In the genomic region with DNA sequence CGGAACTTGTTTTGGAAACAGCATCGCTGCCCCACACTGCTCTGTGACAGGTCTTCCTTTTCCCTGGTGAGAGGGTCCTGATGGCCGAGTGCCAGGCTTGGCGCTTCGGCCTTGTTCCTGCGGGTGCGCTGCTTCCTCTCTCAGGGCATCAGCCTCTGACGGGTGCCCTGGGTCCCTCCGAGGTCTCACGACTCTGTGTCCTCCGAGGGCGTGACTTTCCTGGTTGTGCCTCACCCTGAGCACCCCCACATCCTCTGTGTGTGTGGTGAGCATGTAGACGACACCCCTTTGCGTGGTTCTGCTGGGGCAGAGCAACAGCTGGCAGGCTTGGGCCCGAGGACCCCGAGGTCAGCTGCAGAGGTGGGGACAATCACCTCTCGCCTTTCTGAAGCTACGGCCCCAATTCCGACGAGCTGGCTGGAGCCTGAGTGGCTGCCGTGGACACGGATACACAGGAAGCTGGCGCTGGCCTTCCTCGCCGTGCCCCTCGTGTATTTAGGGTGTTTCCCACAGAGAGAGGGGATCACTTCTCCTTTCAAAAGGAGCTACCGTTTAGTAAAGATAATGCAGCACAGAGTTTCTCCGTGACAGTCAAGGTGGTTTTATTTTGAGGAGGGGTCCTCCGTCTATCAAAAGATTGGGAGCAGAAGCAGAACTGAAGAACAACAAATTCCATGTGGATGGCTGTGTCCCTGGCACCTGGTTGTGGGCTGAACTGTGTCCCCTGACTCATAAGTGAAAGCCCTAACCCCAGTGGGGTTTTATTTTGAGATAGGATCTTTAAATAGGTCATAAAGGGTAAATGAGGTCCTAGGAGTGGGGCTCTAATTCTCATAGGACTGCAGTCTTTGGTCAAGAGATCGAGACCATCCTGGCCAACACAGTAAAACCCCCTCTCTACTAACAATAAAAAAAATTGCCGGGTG, we compare ENCODE assay signal across 17 cellular contexts. TPM values are rescaled to one million over a fixed set of nuclear protein-coding genes. Genes with fewer than 3 reads are reported as not detected.
DNase-seq lines count a peak whose midpoint lies in the region; ATAC-seq and TF ChIP-seq lines count a peak whose summit lies in the region.
"Had no signal": no experiment of that assay in that cellular context is flagged by ENCODE, and none has a peak within 500 bp of the region (broad histone marks: within the 10 kb centered on the region; RNA-seq: fewer than 3 reads in every experiment).

No MANE protein-coding gene starts in this region.

- peak; percentile 19 to 36 for ATAC-seq in upper lobe of left lung (ENCODE audit: low FRiP score in 2 of 2)
- ATAC-seq: HCT116, T-cell had no signal

- no peak for TF ChIP-seq POLR2A in upper lobe of left lung (IDR thresholded peaks at IDR 0.05)

- H3K36me3 ChIP-seq in upper lobe of left lung: no peaks in the 10 kb centered on the region

- TF ChIP-seq EP300 in upper lobe of left lung (IDR thresholded peaks at IDR 0.05): no peak

- H3K4me1 Mint-ChIP-seq in IgD-negative memory B cell: peaks cover 5 to 18% (median 5%) of the 10 kb centered on the region in 3 donors
- H3K4me1 Mint-ChIP-seq in dendritic cell treated with granulocyte-macrophage colony-stimulating factor and Interleukin-4, amounts not matched to agents 40 ng/mL and 50 ng/mL, for 4 days (ENCODE audit: low read depth): peaks cover 17% of the 10 kb centered on the region

- peak; percentile 23 for DNase-seq in CD1c-positive myeloid dendritic cell (ENCODE audit: extremely low spot score)
- DNase-seq in upper lobe of left lung: peak in 1 of 2 donors; percentile 65
- no peak for DNase-seq in NCI-H187 treated with DMSO at 0.1 percent for 48 hours (lab: John Stamatoyannopoulos, UW)
- no peak for DNase-seq in activated naive CD4-positive, alpha-beta T cell treated with anti-CD3 and anti-CD28 coated beads, Interleukin-2, amount 50 U/mL, for 16 hours
- DNase-seq in NCI-H187 (lab: John Stamatoyannopoulos, UW): no peak
- DNase-seq: DMS 273 treated with DMSO at 0.1 percent for 48 hours; GF-D8; GM23248; NCI-H1930; NCI-H2171; NCI-H446 treated with DMSO at 0.1 percent for 48 hours; NK-92 treated with Interleukin-12 subunit alpha and Interleukin-12 subunit beta, amount 100 ng/mL, for 24 hours; PC-9; T-cell had no signal

- intact Hi-C loops in dendritic cell treated with granulocyte-macrophage colony-stimulating factor and Interleukin-4, amounts not matched to agents 40 ng/mL and 50 ng/mL, for 4 days (cut with micrococcal nuclease): no loop called here

- H3K4me3 Mint-ChIP-seq in IgD-negative memory B cell: peak overlapping the region in 3 of 4 donors; percentile 38 to 86 (median 67)
- H3K4me3 Mint-ChIP-seq in dendritic cell treated with granulocyte-macrophage colony-stimulating factor and Interleukin-4, amounts not matched to agents 40 ng/mL and 50 ng/mL, for 4 days: peak overlapping the region; percentile 18
- H3K4me3 Mint-ChIP-seq: T-cell had no signal

- H3K36me3 Mint-ChIP-seq in IgD-negative memory B cell: no peaks in the 10 kb centered on the region
- no peaks in the 10 kb centered on the region for H3K36me3 Mint-ChIP-seq in dendritic cell treated with granulocyte-macrophage colony-stimulating factor and Interleukin-4, amounts not matched to agents 40 ng/mL and 50 ng/mL, for 4 days (ENCODE audit: low read depth)
- H3K36me3 Mint-ChIP-seq: T-cell had no signal

- no peak for TF ChIP-seq CTCF in upper lobe of left lung (IDR thresholded peaks at IDR 0.05)

- H3K9me3 Mint-ChIP-seq in IgD-negative memory B cell: peaks cover 0 to 2% (median 0%) of the 10 kb centered on the region in 3 donors
- H3K9me3 Mint-ChIP-seq in dendritic cell treated with granulocyte-macrophage colony-stimulating factor and Interleukin-4, amounts not matched to agents 40 ng/mL and 50 ng/mL, for 4 days: no peaks in the 10 kb centered on the region
- H3K9me3 Mint-ChIP-seq: T-cell had no signal

- peak overlapping the region in 1 of 3 donors; percentile 53 for H3K27ac Mint-ChIP-seq in IgD-negative memory B cell
- peak overlapping the region; percentile 22 for H3K27ac Mint-ChIP-seq in dendritic cell treated with granulocyte-macrophage colony-stimulating factor and Interleukin-4, amounts not matched to agents 40 ng/mL and 50 ng/mL, for 4 days
- H3K27ac Mint-ChIP-seq: T-cell had no signal

- no peaks in the 10 kb centered on the region for H3K27me3 ChIP-seq in upper lobe of left lung

- H3K27ac ChIP-seq in upper lobe of left lung: no peak overlapping the region
- H3K27ac ChIP-seq: GM23248, PC-9 had no signal

- no peaks in the 10 kb centered on the region for H3K4me1 ChIP-seq in upper lobe of left lung

- H3K9me3 ChIP-seq in upper lobe of left lung: no peaks in the 10 kb centered on the region

- H3K4me3 ChIP-seq in upper lobe of left lung: no peak overlapping the region
- H3K4me3 ChIP-seq: GM23248, PC-9 had no signal

- WGBS in upper lobe of left lung, 2 donors: 79 to 86% methylated on average over 19 to 31 of the region's 31 CpGs

- H3K27me3 Mint-ChIP-seq in IgD-negative memory B cell: peaks cover 18% of the 10 kb centered on the region
- H3K27me3 Mint-ChIP-seq in dendritic cell treated with granulocyte-macrophage colony-stimulating factor and Interleukin-4, amounts not matched to agents 40 ng/mL and 50 ng/mL, for 4 days: peaks cover 33% of the 10 kb centered on the region

RNA-seq across cellular contexts. Expression of a gene that starts 36.2 kb away (rescaled TPM):
- 37.2 TPM for polyA plus RNA-seq in IgD-negative memory B cell
- 100 to 1,000 TPM in 2 of 6 donors, 10 to 100 TPM in 4; 63.4 to 216 (median 77.5) TPM for total RNA-seq in upper lobe of left lung
